21 cellular contexts compared by ENCODE assay signal in genomic region chr7:158489462-158490155, GRCh38.
"Had no signal": no experiment of that assay in that cellular context is flagged by ENCODE, and none has a peak within 500 bp of the region (broad histone marks: within the 10 kb centered on the region; RNA-seq: fewer than 3 reads in every experiment).

No MANE protein-coding gene starts in this region.

- H3K27ac ChIP-seq: neutrophil, prostate gland, right atrium auricular region, suprapubic skin, transverse colon, upper lobe of right lung, uterus had no signal

- H3K27me3 ChIP-seq: dorsolateral prefrontal cortex, right atrium auricular region, transverse colon, upper lobe of right lung, uterus had no signal

- DNase-seq: cortex of kidney; dorsolateral prefrontal cortex; effector CD4-positive, alpha-beta T cell; hypothalamus; natural killer cell; stimulated activated CD4-positive, alpha-beta T cell treated with anti-CD3 and anti-CD28 coated beads, Interleukin-2, amount 100 ng/mL, for 24 hours; stimulated activated CD4-positive, alpha-beta T cell treated with anti-CD3 and anti-CD28 coated beads, Interleukin-4, amount 100 ng/mL, for 24 hours; stimulated activated naive CD4-positive, alpha-beta T cell treated with Interleukin-2 at 50 U/mL for 16 hours; transverse colon; upper lobe of right lung; uterus had no signal

- H3K9me3 ChIP-seq: neutrophil, prostate gland, right atrium auricular region, suprapubic skin, transverse colon, upper lobe of right lung, uterus had no signal

- H3K4me1 ChIP-seq: prostate gland, right atrium auricular region, suprapubic skin, transverse colon, upper lobe of right lung, uterus had no signal

- H3K4me3 ChIP-seq: dorsolateral prefrontal cortex, lung, prostate gland, right atrium auricular region, smooth muscle cell, suprapubic skin, transverse colon, upper lobe of right lung, uterus had no signal

- H3K36me3 ChIP-seq: neutrophil, prostate gland, right atrium auricular region, suprapubic skin, transverse colon, upper lobe of right lung, uterus had no signal

- FAIRE-seq: frontal cortex, keratinocyte had no signal

- ATAC-seq: left lobe of liver; natural killer cell; stimulated activated effector memory CD8-positive, alpha-beta T cell treated with anti-CD3 and anti-CD28 coated beads, Interleukin-12 subunit alpha, Interleukin-12 subunit beta, amount 100 ng/mL, for 72 hours had no signal
